Comparison of ENCODE assay signal across 19 cellular contexts in genomic region chr20:25344634-25345033, GRCh38.
"Had no signal": no experiment of that assay in that cellular context is flagged by ENCODE, and none has a peak within 500 bp of the region (broad histone marks: within the 10 kb centered on the region; RNA-seq: fewer than 3 reads in every experiment).

No MANE protein-coding gene starts in this region.

- H3K36me3 ChIP-seq: thyroid gland, upper lobe of right lung had no signal

- H3K27ac ChIP-seq: body of pancreas, cardiac muscle cell, SK-N-MC, spleen, thyroid gland, upper lobe of right lung had no signal

- H3K27ac Mint-ChIP-seq: activated CD4-positive, alpha-beta T cell treated with anti-CD3 and anti-CD28 coated beads, Interleukin-2, amount 10 ng/mL, durations not matched to agents 24 days and 14 days; activated CD8-positive, alpha-beta T cell treated with anti-CD3 and anti-CD28 coated beads, Interleukin-2, amount 10 ng/mL, durations not matched to agents 7 days and 5 days; activated T-helper 2 cell treated with anti-CD3 and anti-CD28 coated beads, Interferon-gamma antibody, Interleukin-2, Interleukin-4, amounts not matched to agents 10 μg/mL and 5 μg/mL and 100 μg/mL, durations not matched to agents 14 hours and 24 hours and 36 hours had no signal

- DNase-seq: activated CD4-positive, alpha-beta T cell treated with anti-CD3 and anti-CD28 coated beads, Interleukin-2, amount 10 ng/mL, durations not matched to agents 24 days and 14 days; activated CD8-positive, alpha-beta T cell treated with anti-CD3 and anti-CD28 coated beads, Interleukin-2, amount 10 ng/mL, durations not matched to agents 7 days and 5 days; activated naive CD4-positive, alpha-beta T cell treated with Interleukin-2 at 50 U/mL for 16 hours; body of pancreas; dermis blood vessel endothelial cell; effector memory CD4-positive, alpha-beta T cell; hippocampal formation; left ventricle myocardium superior; occipital lobe; posterior cingulate gyrus; spleen; stimulated activated CD4-positive, alpha-beta T cell treated with anti-CD3 and anti-CD28 coated beads, Interleukin-4, amount 100 ng/mL, for 24 hours; stimulated activated naive CD8-positive, alpha-beta T cell treated with anti-CD3 and anti-CD28 coated beads, Interleukin-15, Interleukin-2, amounts not matched to agents 100 U/mL and 50 U/mL, for 24 hours; thyroid gland; upper lobe of right lung had no signal

- ATAC-seq: activated CD8-positive, alpha-beta T cell treated with anti-CD3 and anti-CD28 coated beads, Interleukin-2, amount 10 ng/mL, durations not matched to agents 7 days and 5 days; body of pancreas; left ventricle myocardium superior; stimulated activated naive CD8-positive, alpha-beta T cell treated with anti-CD3 and anti-CD28 coated beads, Interleukin-15, Interleukin-2, amounts not matched to agents 100 U/mL and 50 U/mL, for 24 hours; upper lobe of right lung had no signal

- H3K4me1 ChIP-seq: upper lobe of right lung had no signal

- H3K9me3 ChIP-seq: body of pancreas, spleen, thyroid gland, upper lobe of right lung had no signal

- H3K4me3 ChIP-seq: body of pancreas, cardiac muscle cell, SK-N-MC, spleen, thyroid gland, upper lobe of right lung had no signal

- H3K27me3 Mint-ChIP-seq: activated CD4-positive, alpha-beta T cell treated with anti-CD3 and anti-CD28 coated beads, Interleukin-2, amount 10 ng/mL, durations not matched to agents 24 days and 14 days had no signal

- H3K27me3 ChIP-seq: body of pancreas, cardiac muscle cell, spleen, thyroid gland, upper lobe of right lung had no signal

- H3K9me3 Mint-ChIP-seq: activated CD4-positive, alpha-beta T cell treated with anti-CD3 and anti-CD28 coated beads, Interleukin-2, amount 10 ng/mL, durations not matched to agents 24 days and 14 days; activated T-helper 2 cell treated with anti-CD3 and anti-CD28 coated beads, Interferon-gamma antibody, Interleukin-2, Interleukin-4, amounts not matched to agents 10 μg/mL and 5 μg/mL and 100 μg/mL, durations not matched to agents 14 hours and 24 hours and 36 hours; neural crest cell had no signal

- H3K4me3 Mint-ChIP-seq: activated CD4-positive, alpha-beta T cell treated with anti-CD3 and anti-CD28 coated beads, Interleukin-2, amount 10 ng/mL, durations not matched to agents 24 days and 14 days; activated CD8-positive, alpha-beta T cell treated with anti-CD3 and anti-CD28 coated beads, Interleukin-2, amount 10 ng/mL, durations not matched to agents 7 days and 5 days; neural crest cell had no signal
